In the genomic region with DNA sequence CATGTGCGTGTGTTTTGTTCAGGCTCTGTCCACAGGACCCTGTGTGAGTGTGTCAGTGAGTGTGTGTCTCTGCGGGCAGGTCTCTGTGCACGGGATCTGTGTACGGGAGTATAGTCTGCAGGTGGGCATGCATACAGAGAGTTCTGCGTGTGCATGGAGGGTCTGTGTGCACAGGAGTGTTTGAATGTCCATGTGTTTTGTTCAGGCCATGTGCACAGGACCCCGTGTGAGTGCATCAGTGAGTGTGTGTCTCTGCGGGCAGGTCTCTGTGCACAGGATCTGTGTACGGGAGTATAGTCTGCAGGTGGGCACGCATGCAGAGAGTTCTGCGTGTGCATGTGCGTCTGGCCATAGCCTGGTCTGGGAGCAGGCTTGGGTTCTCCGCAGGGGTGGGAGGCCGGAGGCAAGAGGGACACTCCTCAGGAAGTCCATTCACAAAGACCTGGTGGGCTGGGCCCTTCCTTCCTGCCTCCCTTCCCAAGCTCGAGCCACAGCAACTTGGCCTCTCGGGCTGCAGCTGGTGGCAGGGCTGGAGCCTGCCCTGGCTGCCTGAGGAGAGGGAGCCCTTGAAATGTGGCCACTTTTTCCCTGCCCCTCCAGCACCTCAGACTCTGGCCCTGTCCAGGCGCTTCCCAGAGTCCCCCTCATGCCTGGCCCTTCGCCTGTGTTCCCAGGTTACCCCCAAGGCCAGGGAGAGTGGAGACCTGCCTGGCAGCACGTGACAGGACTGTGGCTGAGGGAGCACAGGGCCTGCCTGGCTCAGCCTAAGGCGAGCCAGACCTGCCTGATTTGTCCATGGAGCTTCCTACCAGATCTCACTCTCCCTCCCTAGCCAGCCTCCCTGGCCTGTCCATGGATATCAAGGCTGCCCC, we compare ENCODE assay signal across 1 cellular context.
A peak's percentile ranks its signal among the peaks of the same experiment; 100 is the strongest.
TF ChIP-seq lines count a peak whose summit lies in the region.

No MANE protein-coding gene starts in this region.

TF ChIP-seq in HepG2, 621 proteins besides CTCF, POLR2A, EP300 and RAD21 (continued from another document and continues in another):
- TF ChIP-seq, protein P1, sequence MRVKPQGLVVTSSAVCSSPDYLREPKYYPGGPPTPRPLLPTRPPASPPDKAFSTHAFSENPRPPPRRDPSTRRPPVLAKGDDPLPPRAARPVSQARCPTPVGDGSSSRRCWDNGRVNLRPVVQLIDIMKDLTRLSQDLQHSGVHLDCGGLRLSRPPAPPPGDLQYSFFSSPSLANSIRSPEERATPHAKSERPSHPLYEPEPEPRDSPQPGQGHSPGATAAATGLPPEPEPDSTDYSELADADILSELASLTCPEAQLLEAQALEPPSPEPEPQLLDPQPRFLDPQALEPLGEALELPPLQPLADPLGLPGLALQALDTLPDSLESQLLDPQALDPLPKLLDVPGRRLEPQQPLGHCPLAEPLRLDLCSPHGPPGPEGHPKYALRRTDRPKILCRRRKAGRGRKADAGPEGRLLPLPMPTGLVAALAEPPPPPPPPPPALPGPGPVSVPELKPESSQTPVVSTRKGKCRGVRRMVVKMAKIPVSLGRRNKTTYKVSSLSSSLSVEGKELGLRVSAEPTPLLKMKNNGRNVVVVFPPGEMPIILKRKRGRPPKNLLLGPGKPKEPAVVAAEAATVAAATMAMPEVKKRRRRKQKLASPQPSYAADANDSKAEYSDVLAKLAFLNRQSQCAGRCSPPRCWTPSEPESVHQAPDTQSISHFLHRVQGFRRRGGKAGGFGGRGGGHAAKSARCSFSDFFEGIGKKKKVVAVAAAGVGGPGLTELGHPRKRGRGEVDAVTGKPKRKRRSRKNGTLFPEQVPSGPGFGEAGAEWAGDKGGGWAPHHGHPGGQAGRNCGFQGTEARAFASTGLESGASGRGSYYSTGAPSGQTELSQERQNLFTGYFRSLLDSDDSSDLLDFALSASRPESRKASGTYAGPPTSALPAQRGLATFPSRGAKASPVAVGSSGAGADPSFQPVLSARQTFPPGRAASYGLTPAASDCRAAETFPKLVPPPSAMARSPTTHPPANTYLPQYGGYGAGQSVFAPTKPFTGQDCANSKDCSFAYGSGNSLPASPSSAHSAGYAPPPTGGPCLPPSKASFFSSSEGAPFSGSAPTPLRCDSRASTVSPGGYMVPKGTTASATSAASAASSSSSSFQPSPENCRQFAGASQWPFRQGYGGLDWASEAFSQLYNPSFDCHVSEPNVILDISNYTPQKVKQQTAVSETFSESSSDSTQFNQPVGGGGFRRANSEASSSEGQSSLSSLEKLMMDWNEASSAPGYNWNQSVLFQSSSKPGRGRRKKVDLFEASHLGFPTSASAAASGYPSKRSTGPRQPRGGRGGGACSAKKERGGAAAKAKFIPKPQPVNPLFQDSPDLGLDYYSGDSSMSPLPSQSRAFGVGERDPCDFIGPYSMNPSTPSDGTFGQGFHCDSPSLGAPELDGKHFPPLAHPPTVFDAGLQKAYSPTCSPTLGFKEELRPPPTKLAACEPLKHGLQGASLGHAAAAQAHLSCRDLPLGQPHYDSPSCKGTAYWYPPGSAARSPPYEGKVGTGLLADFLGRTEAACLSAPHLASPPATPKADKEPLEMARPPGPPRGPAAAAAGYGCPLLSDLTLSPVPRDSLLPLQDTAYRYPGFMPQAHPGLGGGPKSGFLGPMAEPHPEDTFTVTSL (CRISPR knock-in tag; IDR thresholded peaks at IDR 0.05; ENCODE audit: borderline replicate concordance): no peak
- TF ChIP-seq FOXO1 (CRISPR knock-in tag; IDR thresholded peaks at IDR 0.05) (no peak), STAG1 (CRISPR knock-in tag; IDR thresholded peaks at IDR 0.05) (no peak; the same call in 1 of the 2 replicates), NR0B2 (CRISPR knock-in tag; IDR thresholded peaks at IDR 0.05) (no peak), ZNF333 (CRISPR knock-in tag; IDR thresholded peaks at IDR 0.05; ENCODE audit: borderline replicate concordance) (no peak), ZNF556 (CRISPR knock-in tag; IDR thresholded peaks at IDR 0.05; ENCODE audit: borderline replicate concordance) (no peak), SKIL (CRISPR knock-in tag; IDR thresholded peaks at IDR 0.05; ENCODE audit: borderline replicate concordance) (no peak; the same call in 1 of the 2 replicates), ZBTB20 (CRISPR knock-in tag; IDR thresholded peaks at IDR 0.05; ENCODE audit: borderline replicate concordance, low read depth) (no peak), ONECUT2 (CRISPR knock-in tag; IDR thresholded peaks at IDR 0.05) (no peak), ZBTB1 (CRISPR knock-in tag; IDR thresholded peaks at IDR 0.05; ENCODE audit: borderline replicate concordance) (no peak), XRCC5 (optimal IDR thresholded peaks at IDR 0.05; ENCODE audit: low read length) (no peak), THAP11 (CRISPR knock-in tag; IDR thresholded peaks at IDR 0.05) (no peak), RBAK (CRISPR knock-in tag; IDR thresholded peaks at IDR 0.05) (no peak), ZNF800 (CRISPR knock-in tag; IDR thresholded peaks at IDR 0.05) (0 out of 2 replicates have a peak, but pooled peaks have one; percentile 72), MXI1 (IDR thresholded peaks at IDR 0.05; ENCODE audit: borderline replicate concordance, low read depth, low read length) (no peak), ZNF30 (CRISPR knock-in tag; IDR thresholded peaks at IDR 0.05) (peak; percentile 37), SETDB1 (CRISPR knock-in tag; IDR thresholded peaks at IDR 0.05; ENCODE audit: borderline replicate concordance) (no peak), ZFYVE20 (CRISPR knock-in tag; IDR thresholded peaks at IDR 0.05; ENCODE audit: borderline replicate concordance, low read depth) (peak; percentile 82; the same call in 1 of the 2 replicates), RORA (CRISPR knock-in tag; IDR thresholded peaks at IDR 0.05) (no peak), ZNF776 (CRISPR knock-in tag; IDR thresholded peaks at IDR 0.05) (no peak; the same call in 1 of the 2 replicates), TAF15 (IDR thresholded peaks at IDR 0.05; ENCODE audit: low read depth, low read length, poor library complexity, severe bottlenecking) (no peak), MTA3 (CRISPR knock-in tag; IDR thresholded peaks at IDR 0.05) (no peak), CHD2 (IDR thresholded peaks at IDR 0.05; ENCODE audit: low read depth, low read length) (0 out of 2 replicates have a peak, but pooled peaks have one; percentile 18), SMC3 (IDR thresholded peaks at IDR 0.05; ENCODE audit: low read length) (no peak), ZNF7 (CRISPR knock-in tag; IDR thresholded peaks at IDR 0.05) (no peak), ZNF674 (CRISPR knock-in tag; IDR thresholded peaks at IDR 0.05; ENCODE audit: low read depth) (no peak), CAMTA2 (CRISPR knock-in tag; IDR thresholded peaks at IDR 0.05; ENCODE audit: borderline replicate concordance) (peak; percentile 32; the same call in 1 of the 2 replicates), ZNF232 (CRISPR knock-in tag; IDR thresholded peaks at IDR 0.05; ENCODE audit: borderline replicate concordance) (peak; percentile 85; the same call in 1 of the 2 replicates), ZNF619 (CRISPR knock-in tag; IDR thresholded peaks at IDR 0.05) (0 out of 2 replicates have a peak, but pooled peaks have one; percentile 83), ELF4 (CRISPR knock-in tag; IDR thresholded peaks at IDR 0.05; ENCODE audit: borderline replicate concordance) (no peak), RBM22 (optimal IDR thresholded peaks at IDR 0.05; ENCODE audit: low read length) (no peak), CBX5 (CRISPR knock-in tag; IDR thresholded peaks at IDR 0.05; ENCODE audit: borderline replicate concordance) (no peak), SRY (CRISPR knock-in tag; IDR thresholded peaks at IDR 0.05) (peak; percentile 18; the same call in 1 of the 2 replicates), ZNF205 (CRISPR knock-in tag; IDR thresholded peaks at IDR 0.05) (no peak), ZIK1 (CRISPR knock-in tag; IDR thresholded peaks at IDR 0.05; ENCODE audit: borderline replicate concordance, low read depth) (peak; percentile 62; the same call in 1 of the 2 replicates), EHMT2 (IDR thresholded peaks at IDR 0.05; ENCODE audit: borderline replicate concordance, low read depth, low read length) (no peak), DNMT3B (CRISPR knock-in tag; conservative IDR thresholded peaks at IDR 0.05) (no peak), ZNF10 (CRISPR knock-in tag; IDR thresholded peaks at IDR 0.05; ENCODE audit: borderline replicate concordance, low read depth) (no peak), SP2 (CRISPR knock-in tag; IDR thresholded peaks at IDR 0.05) (no peak)
- TF ChIP-seq, protein P2, sequence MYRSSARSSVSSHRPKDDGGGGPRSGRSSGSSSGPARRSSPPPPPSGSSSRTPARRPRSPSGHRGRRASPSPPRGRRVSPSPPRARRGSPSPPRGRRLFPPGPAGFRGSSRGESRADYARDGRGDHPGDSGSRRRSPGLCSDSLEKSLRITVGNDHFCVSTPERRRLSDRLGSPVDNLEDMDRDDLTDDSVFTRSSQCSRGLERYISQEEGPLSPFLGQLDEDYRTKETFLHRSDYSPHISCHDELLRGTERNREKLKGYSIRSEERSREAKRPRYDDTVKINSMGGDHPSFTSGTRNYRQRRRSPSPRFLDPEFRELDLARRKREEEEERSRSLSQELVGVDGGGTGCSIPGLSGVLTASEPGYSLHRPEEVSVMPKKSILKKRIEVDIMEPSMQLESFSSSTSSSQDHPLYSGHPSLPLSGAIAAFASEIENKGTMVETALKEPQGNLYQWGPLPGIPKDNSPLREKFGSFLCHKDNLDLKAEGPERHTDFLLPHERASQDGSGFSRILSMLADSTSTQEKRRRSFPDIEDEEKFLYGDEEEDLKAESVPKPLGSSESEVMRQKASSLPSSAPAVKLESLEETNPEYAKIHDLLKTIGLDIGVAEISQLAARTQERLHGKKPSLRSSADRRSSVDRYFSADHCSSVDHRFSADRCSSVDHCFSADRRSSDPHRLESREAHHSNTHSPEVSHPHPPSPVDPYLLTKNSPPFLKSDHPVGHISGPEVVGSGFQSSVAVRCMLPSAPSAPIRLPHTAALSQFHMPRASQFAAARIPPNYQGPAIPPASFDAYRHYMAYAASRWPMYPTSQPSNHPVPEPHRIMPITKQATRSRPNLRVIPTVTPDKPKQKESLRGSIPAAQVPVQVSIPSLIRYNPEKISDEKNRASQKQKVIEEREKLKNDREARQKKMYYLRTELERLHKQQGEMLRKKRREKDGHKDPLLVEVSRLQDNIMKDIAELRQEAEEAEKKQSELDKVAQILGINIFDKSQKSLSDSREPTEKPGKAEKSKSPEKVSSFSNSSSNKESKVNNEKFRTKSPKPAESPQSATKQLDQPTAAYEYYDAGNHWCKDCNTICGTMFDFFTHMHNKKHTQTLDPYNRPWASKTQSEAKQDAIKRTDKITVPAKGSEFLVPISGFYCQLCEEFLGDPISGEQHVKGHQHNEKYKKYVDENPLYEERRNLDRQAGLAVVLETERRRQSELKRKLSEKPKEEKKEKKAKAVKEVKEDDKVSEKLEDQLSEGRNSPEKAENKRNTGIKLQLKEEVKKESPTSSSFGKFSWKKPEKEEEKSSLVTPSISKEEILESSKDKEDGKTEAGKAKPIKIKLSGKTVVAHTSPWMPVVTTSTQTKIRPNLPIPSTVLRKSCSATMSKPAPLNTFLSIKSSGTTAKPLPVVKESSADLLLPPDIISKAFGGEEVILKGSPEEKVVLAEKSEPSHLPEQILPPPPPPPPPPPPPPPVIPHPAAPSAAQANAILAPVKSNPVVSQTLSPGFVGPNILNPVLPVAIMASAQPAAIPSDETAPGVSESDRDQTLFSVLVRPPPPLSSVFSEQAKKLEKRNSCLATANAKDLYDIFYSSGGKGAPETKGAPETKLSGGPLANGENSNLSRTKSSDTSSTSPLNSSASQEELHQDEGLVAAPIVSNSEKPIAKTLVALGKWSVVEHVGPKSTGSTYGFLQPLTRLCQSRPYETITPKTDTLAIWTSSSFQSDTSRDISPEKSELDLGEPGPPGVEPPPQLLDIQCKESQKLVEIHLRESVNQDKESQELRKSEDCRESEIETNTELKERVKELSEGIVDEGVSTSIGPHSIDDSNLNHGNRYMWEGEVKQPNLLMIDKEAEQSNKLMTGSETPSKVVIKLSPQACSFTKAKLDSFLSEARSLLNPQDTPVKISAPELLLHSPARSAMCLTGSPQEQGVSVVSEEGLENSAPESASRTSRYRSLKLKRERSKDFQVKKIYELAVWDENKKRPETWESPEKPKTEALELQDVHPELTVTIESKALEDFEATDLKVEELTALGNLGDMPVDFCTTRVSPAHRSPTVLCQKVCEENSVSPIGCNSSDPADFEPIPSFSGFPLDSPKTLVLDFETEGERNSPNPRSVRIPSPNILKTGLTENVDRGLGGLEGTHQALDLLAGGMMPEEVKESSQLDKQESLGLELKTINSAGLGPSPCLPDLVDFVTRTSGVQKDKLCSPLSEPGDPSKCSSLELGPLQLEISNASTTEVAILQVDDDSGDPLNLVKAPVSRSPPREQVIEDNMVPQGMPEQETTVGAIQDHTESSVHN (CRISPR knock-in tag; IDR thresholded peaks at IDR 0.05): no peak
